9 cellular contexts compared by ENCODE assay signal in genomic region chr10:124221356-124222297, GRCh38.
DNase-seq lines count a peak whose midpoint lies in the region; ATAC-seq and TF ChIP-seq lines count a peak whose summit lies in the region.
"Had no signal": no experiment of that assay in that cellular context is flagged by ENCODE, and none has a peak within 500 bp of the region (broad histone marks: within the 10 kb centered on the region; RNA-seq: fewer than 3 reads in every experiment).

No MANE protein-coding gene starts in this region.

- ATAC-seq in GM21447 (IDR thresholded peaks at IDR 0.05; ENCODE audit: unreplicated experiment): peak; percentile 78
- ATAC-seq in HG03565 (IDR thresholded peaks at IDR 0.05; ENCODE audit: unreplicated experiment): peak; percentile 70
- ATAC-seq in left ventricle myocardium superior: peak; percentile 46

- H3K4me3 ChIP-seq in GM12865 (ENCODE audit: low read depth, low read length): peak overlapping the region; percentile 17
- H3K4me3 ChIP-seq: lung had no signal

- no peak for TF ChIP-seq CTCF in GM12865 (IDR thresholded peaks at IDR 0.05; ENCODE audit: insufficient read depth, low read depth, low read length, missing control alignments)

- intact Hi-C loops in left ventricle myocardium superior (cut with micrococcal nuclease): no loop called here

- DNase-seq in GM12865 (ENCODE audit: low read depth): peak; percentile 88
- DNase-seq in left ventricle myocardium superior: no peak
- no peak for DNase-seq in midbrain (lab: John Stamatoyannopoulos, UW)
- no peak for DNase-seq in stimulated activated naive CD4-positive, alpha-beta T cell (lab: John Stamatoyannopoulos, UW)
- no peak for DNase-seq in NCI-H1694 (lab: John Stamatoyannopoulos, UW)
- no peak for DNase-seq in HT-29 (ENCODE audit: low spot score)
